Comparison of ENCODE assay signal across 1 cellular context in genomic region chr12:12610711-12611110, GRCh38.
TF ChIP-seq lines count a peak whose summit lies in the region.

No MANE protein-coding gene starts in this region.

TF ChIP-seq in IMR-90, 13 proteins besides CTCF, POLR2A, EP300 and RAD21:
- TF ChIP-seq, protein P1, sequence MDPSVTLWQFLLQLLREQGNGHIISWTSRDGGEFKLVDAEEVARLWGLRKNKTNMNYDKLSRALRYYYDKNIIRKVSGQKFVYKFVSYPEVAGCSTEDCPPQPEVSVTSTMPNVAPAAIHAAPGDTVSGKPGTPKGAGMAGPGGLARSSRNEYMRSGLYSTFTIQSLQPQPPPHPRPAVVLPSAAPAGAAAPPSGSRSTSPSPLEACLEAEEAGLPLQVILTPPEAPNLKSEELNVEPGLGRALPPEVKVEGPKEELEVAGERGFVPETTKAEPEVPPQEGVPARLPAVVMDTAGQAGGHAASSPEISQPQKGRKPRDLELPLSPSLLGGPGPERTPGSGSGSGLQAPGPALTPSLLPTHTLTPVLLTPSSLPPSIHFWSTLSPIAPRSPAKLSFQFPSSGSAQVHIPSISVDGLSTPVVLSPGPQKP (IDR thresholded peaks at IDR 0.05; ENCODE audit: borderline replicate concordance, low read depth, low read length): no peak
- TF ChIP-seq USF2 (IDR thresholded peaks at IDR 0.05; ENCODE audit: low read depth, low read length) (no peak), SMC3 (IDR thresholded peaks at IDR 0.05; ENCODE audit: low read depth, low read length) (no peak), MXI1 (IDR thresholded peaks at IDR 0.05; ENCODE audit: borderline replicate concordance, low read depth, low read length) (no peak), RFX5 (IDR thresholded peaks at IDR 0.05; ENCODE audit: low read depth, low read length) (no peak), CEBPB (IDR thresholded peaks at IDR 0.05; ENCODE audit: low read depth, low read length) (no peak), FOS (IDR thresholded peaks at IDR 0.05; ENCODE audit: low read depth, low read length) (no peak), MAFK (IDR thresholded peaks at IDR 0.05; ENCODE audit: low read depth, low read length) (no peak), RCOR1 (IDR thresholded peaks at IDR 0.05; ENCODE audit: insufficient replicate concordance, low read length) (no peak), BHLHE40 (IDR thresholded peaks at IDR 0.05; ENCODE audit: low read depth, low read length) (no peak), CHD1 (IDR thresholded peaks at IDR 0.05; ENCODE audit: low read depth, low read length) (no peak), NFE2L2 (IDR thresholded peaks at IDR 0.05; ENCODE audit: low read depth, low read length) (no peak), MAZ (IDR thresholded peaks at IDR 0.05; ENCODE audit: borderline replicate concordance, low read depth, low read length) (no peak)
